In the genomic region with DNA sequence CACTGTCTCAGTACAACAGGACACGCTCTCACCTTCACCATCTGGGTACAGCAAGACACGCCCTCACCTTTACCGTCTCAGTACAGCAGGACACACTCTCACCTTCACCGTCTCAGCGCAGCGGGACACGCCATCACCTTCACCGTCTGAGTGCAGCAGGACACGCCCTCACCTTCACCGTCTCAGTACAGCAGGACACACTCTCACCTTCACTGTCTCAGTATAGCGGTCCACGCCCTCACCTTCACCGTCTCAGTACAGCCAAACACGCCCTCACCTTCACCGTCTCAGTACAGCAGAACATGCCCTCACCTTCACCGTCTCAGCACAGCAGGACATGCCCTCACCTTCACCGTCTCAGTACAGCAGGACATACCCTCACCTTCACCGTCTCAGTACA, we compare ENCODE assay signal across 18 cellular contexts.
DNase-seq lines count a peak whose midpoint lies in the region; ATAC-seq, FAIRE-seq and TF ChIP-seq lines count a peak whose summit lies in the region.
"Had no signal": no experiment of that assay in that cellular context is flagged by ENCODE, and none has a peak within 500 bp of the region (broad histone marks: within the 10 kb centered on the region; RNA-seq: fewer than 3 reads in every experiment).

No MANE protein-coding gene starts in this region.

- TF ChIP-seq POLR2A in heart left ventricle (IDR thresholded peaks at IDR 0.05) = no peak
- no peak for TF ChIP-seq POLR2A in uterus (IDR thresholded peaks at IDR 0.05)

- H3K4me3 ChIP-seq in heart left ventricle = no peak overlapping the region
- H3K4me3 ChIP-seq in astrocyte (ENCODE audit: insufficient read depth, low read depth, low read length) = no peak overlapping the region
- no peak overlapping the region for H3K4me3 ChIP-seq in mucosa of descending colon
- no peak overlapping the region for H3K4me3 ChIP-seq in uterus
- no peak overlapping the region for H3K4me3 ChIP-seq in coronary artery
- H3K4me3 ChIP-seq: cardiac muscle cell, skin epidermis had no signal

- H3K36me3 Mint-ChIP-seq in astrocyte (ENCODE audit: low read depth, unreplicated experiment) = peaks cover 8% of the 10 kb centered on the region
- no peaks in the 10 kb centered on the region for H3K36me3 Mint-ChIP-seq in stimulated activated effector memory CD8-positive, alpha-beta T cell treated with anti-CD3 and anti-CD28 coated beads, Interleukin-12 subunit alpha, Interleukin-12 subunit beta, amount 100 ng/mL, for 72 hours

- peaks cover 0 to 29% (median 11%) of the 10 kb centered on the region in 12 donors for H3K4me1 ChIP-seq in heart left ventricle
- H3K4me1 ChIP-seq in astrocyte (ENCODE audit: insufficient read depth, low read length) = peaks cover 33% of the 10 kb centered on the region
- H3K4me1 ChIP-seq in mucosa of descending colon (ENCODE audit: low read depth) = no peaks in the 10 kb centered on the region
- H3K4me1 ChIP-seq in uterus = no peaks in the 10 kb centered on the region

- intact Hi-C loops in heart left ventricle (cut with DNase I) (no loop called here), Right ventricle myocardium inferior (cut with DNase I) (no loop called here), mucosa of descending colon (cut with DNase I, micrococcal nuclease) (no loop called here), uterus (cut with DNase I; ENCODE audit: low total_unique reads) (no loop called here)

- H4K20me1 ChIP-seq in astrocyte (ENCODE audit: insufficient read depth, low read length) = no peaks in the 10 kb centered on the region

- H3K9me3 ChIP-seq in heart left ventricle (peaks cover 0 to 25% (median 18%) of the 10 kb centered on the region in 12 donors), astrocyte (ENCODE audit: insufficient read depth, low read depth, low read length) (peaks cover 21% of the 10 kb centered on the region), mucosa of descending colon (peaks cover 15% of the 10 kb centered on the region), uterus (peaks cover 0 to 5% of the 10 kb centered on the region in 2 donors)
- H3K9me3 ChIP-seq: neutrophil had no signal

- H3K4me1 Mint-ChIP-seq in astrocyte (ENCODE audit: low read depth, unreplicated experiment) = peaks cover 44% of the 10 kb centered on the region
- H3K4me1 Mint-ChIP-seq in stimulated activated effector memory CD8-positive, alpha-beta T cell treated with anti-CD3 and anti-CD28 coated beads, Interleukin-12 subunit alpha, Interleukin-12 subunit beta, amount 100 ng/mL, for 72 hours = no peaks in the 10 kb centered on the region

- DNase-seq in heart left ventricle (peak in 3 of 5 donors; percentile 2 to 21 (median 16)), Right ventricle myocardium inferior (ENCODE audit: missing footprints) (no peak), astrocyte (ENCODE audit: low read depth) (no peak), mucosa of descending colon (peak in 2 of 3 donors; percentile 25 to 33), uterus (peak; percentile 9 to 16), coronary artery (ENCODE audit: low spot score) (no peak)
- no peak for DNase-seq in stimulated activated effector memory CD8-positive, alpha-beta T cell treated with anti-CD3 and anti-CD28 coated beads, Interleukin-12 subunit alpha, Interleukin-12 subunit beta, amount 100 ng/mL, for 72 hours (ENCODE audit: low spot score in 2 of 2)
- DNase-seq: activated CD8-positive, alpha-beta memory T cell treated with anti-CD3 and anti-CD28 coated beads, Interleukin-2, amount 10 ng/mL, durations not matched to agents 7 days and 5 days; HCEC 1CT; mammary epithelial cell; NCI-H2081 treated with DMSO at 0.1 percent for 48 hours had no signal

- H3K79me2 ChIP-seq in astrocyte (ENCODE audit: insufficient read depth, low read length) = no peaks in the 10 kb centered on the region

- H3K36me3 ChIP-seq in heart left ventricle (no peaks in the 10 kb centered on the region), astrocyte (ENCODE audit: insufficient read depth, low read length) (no peaks in the 10 kb centered on the region), mucosa of descending colon (ENCODE audit: low read depth) (no peaks in the 10 kb centered on the region), uterus (no peaks in the 10 kb centered on the region)
- H3K36me3 ChIP-seq: cardiac muscle cell, neutrophil had no signal

- H3K4me2 ChIP-seq in astrocyte (ENCODE audit: low read length) = no peak overlapping the region

- H3K9me3 Mint-ChIP-seq in astrocyte (ENCODE audit: unreplicated experiment) = peaks cover 17% of the 10 kb centered on the region
- H3K9me3 Mint-ChIP-seq in stimulated activated effector memory CD8-positive, alpha-beta T cell treated with anti-CD3 and anti-CD28 coated beads, Interleukin-12 subunit alpha, Interleukin-12 subunit beta, amount 100 ng/mL, for 72 hours = peaks cover 12% of the 10 kb centered on the region

- 90 to 98% (median 93%) methylated on average over 18 of the region's 18 CpGs for WGBS in heart left ventricle, 4 donors

- TF ChIP-seq CTCF in heart left ventricle (IDR thresholded peaks at IDR 0.05) (no peak), astrocyte (IDR thresholded peaks at IDR 0.05; ENCODE audit: insufficient read depth, low read depth, low read length) (no peak), mucosa of descending colon (IDR thresholded peaks at IDR 0.05) (no peak), uterus (IDR thresholded peaks at IDR 0.05) (no peak), coronary artery (IDR thresholded peaks at IDR 0.05) (no peak)

- ATAC-seq in heart left ventricle = no peak
- ATAC-seq in Right ventricle myocardium inferior = no peak
- peak; percentile 31 for ATAC-seq in mucosa of descending colon
- ATAC-seq in stimulated activated effector memory CD8-positive, alpha-beta T cell treated with anti-CD3 and anti-CD28 coated beads, Interleukin-12 subunit alpha, Interleukin-12 subunit beta, amount 100 ng/mL, for 72 hours = no peak
- ATAC-seq in HG03457 (IDR thresholded peaks at IDR 0.05; ENCODE audit: unreplicated experiment) = no peak
- ATAC-seq: activated CD8-positive, alpha-beta memory T cell treated with anti-CD3 and anti-CD28 coated beads, Interleukin-2, amount 10 ng/mL, durations not matched to agents 7 days and 5 days; stimulated activated memory B cell treated with anti-CD40 and anti-IgM and Interleukin-4, amounts not matched to agents 10 μg/mL and 1 μg/mL and 100 μg/mL, for 72 hours had no signal

- no peak overlapping the region for H3K4me3 Mint-ChIP-seq in astrocyte (ENCODE audit: unreplicated experiment)
- H3K4me3 Mint-ChIP-seq in stimulated activated effector memory CD8-positive, alpha-beta T cell treated with anti-CD3 and anti-CD28 coated beads, Interleukin-12 subunit alpha, Interleukin-12 subunit beta, amount 100 ng/mL, for 72 hours = no peak overlapping the region
- H3K4me3 Mint-ChIP-seq: activated CD8-positive, alpha-beta memory T cell treated with anti-CD3 and anti-CD28 coated beads, Interleukin-2, amount 10 ng/mL, durations not matched to agents 7 days and 5 days; stimulated activated memory B cell treated with anti-CD40 and anti-IgM and Interleukin-4, amounts not matched to agents 10 μg/mL and 1 μg/mL and 100 μg/mL, for 72 hours had no signal

- no peak overlapping the region for H2AFZ ChIP-seq in astrocyte (ENCODE audit: low read depth, low read length)

- H3K27ac ChIP-seq in heart left ventricle (no peak overlapping the region), astrocyte (ENCODE audit: low read depth, low read length) (no peak overlapping the region), uterus (no peak overlapping the region), coronary artery (no peak overlapping the region)
- H3K27ac ChIP-seq: cardiac muscle cell, neutrophil, skin epidermis had no signal

- H3K27me3 ChIP-seq in heart left ventricle (no peaks in the 10 kb centered on the region), astrocyte (ENCODE audit: insufficient read depth, low read length) (no peaks in the 10 kb centered on the region), uterus (no peaks in the 10 kb centered on the region)
- H3K27me3 ChIP-seq: cardiac muscle cell, neutrophil had no signal

- H3K27me3 Mint-ChIP-seq in astrocyte (ENCODE audit: low read depth, unreplicated experiment) = no peaks in the 10 kb centered on the region

- H3K27ac Mint-ChIP-seq in astrocyte (ENCODE audit: unreplicated experiment) = peak overlapping the region; percentile 3
- H3K27ac Mint-ChIP-seq in stimulated activated effector memory CD8-positive, alpha-beta T cell treated with anti-CD3 and anti-CD28 coated beads, Interleukin-12 subunit alpha, Interleukin-12 subunit beta, amount 100 ng/mL, for 72 hours = no peak overlapping the region
- H3K27ac Mint-ChIP-seq: activated CD8-positive, alpha-beta memory T cell treated with anti-CD3 and anti-CD28 coated beads, Interleukin-2, amount 10 ng/mL, durations not matched to agents 7 days and 5 days; activated naive CD4-positive, alpha-beta T cell treated with anti-CD3 and anti-CD28 coated beads, Interleukin-2, amount 50 U/mL, for 72 hours had no signal

- H3K9ac ChIP-seq in astrocyte (ENCODE audit: low read length) = no peak overlapping the region

- FAIRE-seq in astrocyte (lab: Jason Lieb, UNC) = no peak
- FAIRE-seq: G401.6 had no signal

Comparison
In these comparisons a context has a peak if more than half of its experiments do, and no peak if none do; other contexts are left out.
1. DNase-seq: peak in heart left ventricle (3 of 5), mucosa of descending colon (2 of 3) and uterus (2 of 2); none in Right ventricle myocardium inferior (single experiment), astrocyte (single experiment), stimulated activated effector memory CD8-positive, alpha-beta T cell treated with anti-CD3 and anti-CD28 coated beads, Interleukin-12 subunit alpha, Interleukin-12 subunit beta, amount 100 ng/mL, for 72 hours (0 of 2) and coronary artery (single experiment).